10 cellular contexts compared by ENCODE assay signal in the genomic region with DNA sequence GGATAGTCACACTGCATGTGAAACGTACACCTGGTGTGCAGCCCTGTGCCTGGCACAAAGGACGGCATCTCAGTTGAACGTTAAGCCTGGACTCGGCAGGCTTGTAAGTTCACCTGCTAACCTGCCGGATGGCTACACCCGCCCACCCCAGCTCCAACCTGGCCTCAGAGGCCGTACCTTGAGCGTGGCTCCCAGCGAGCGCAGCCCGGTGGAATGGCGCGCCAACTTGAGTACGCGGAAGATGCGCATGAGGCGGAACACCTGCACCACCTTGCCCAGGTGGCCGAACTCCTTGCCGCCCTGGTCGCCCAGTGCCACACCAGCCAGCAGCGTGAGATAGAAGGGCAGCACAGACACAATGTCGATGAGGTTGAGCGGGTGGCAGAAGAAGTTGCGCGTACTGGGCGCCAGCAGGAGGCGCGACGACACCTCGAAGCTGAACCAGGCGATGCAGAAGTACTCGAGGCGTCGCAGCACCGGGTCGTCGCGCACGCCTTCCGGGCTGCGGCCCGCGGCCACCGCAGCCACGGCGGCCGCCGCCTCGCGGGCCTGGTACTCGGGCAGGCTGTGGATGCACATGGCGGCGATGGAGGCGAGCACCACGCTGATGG. TPM values are rescaled to one million over a fixed set of nuclear protein-coding genes. Genes with fewer than 3 reads are reported as not detected.
DNase-seq lines count a peak whose midpoint lies in the region; ATAC-seq, FAIRE-seq and TF ChIP-seq lines count a peak whose summit lies in the region.
"Had no signal": no experiment of that assay in that cellular context is flagged by ENCODE, and none has a peak within 500 bp of the region (broad histone marks: within the 10 kb centered on the region; RNA-seq: fewer than 3 reads in every experiment).

No MANE protein-coding gene starts in this region.

- DNase-seq in GM13977 (ENCODE audit: low spot score) (peak; percentile 77), foreskin keratinocyte (no peak), omental fat pad (ENCODE audit: low spot score) (no peak), RCC 7860 (ENCODE audit: low spot score) (no peak)
- DNase-seq in activated CD8-positive, alpha-beta memory T cell treated with anti-CD3 and anti-CD28 coated beads, Interleukin-2, amount 50 U/mL, for 48 hours, result peak; percentile 71
- peak; percentile 37 to 65 for DNase-seq in stimulated activated CD4-positive, alpha-beta T cell treated with anti-CD3 and anti-CD28 coated beads, Interleukin-2, amount 100 ng/mL, for 24 hours
- DNase-seq: NCI-H82 had no signal

- no peaks in the 10 kb centered on the region for H3K36me3 ChIP-seq in gastroesophageal sphincter

- H3K27ac ChIP-seq in foreskin keratinocyte, result no peak overlapping the region
- no peak overlapping the region for H3K27ac ChIP-seq in gastroesophageal sphincter
- H3K27ac ChIP-seq: epithelial cell of prostate had no signal

- no peak for TF ChIP-seq EP300 in gastroesophageal sphincter (IDR thresholded peaks at IDR 0.05)

- no peak for FAIRE-seq in RCC 7860 (lab: Jason Lieb, UNC)

- no peaks in the 10 kb centered on the region for H3K9me3 ChIP-seq in gastroesophageal sphincter

- in situ Hi-C loops in GM13977 (cut with MboI; ENCODE audit: low pct_unique_long_range_greater_than_20kb, low sequenced_read_pairs, unreplicated experiment), result no loop called here

- peaks cover 12% of the 10 kb centered on the region for H3K27me3 ChIP-seq in foreskin keratinocyte
- peaks cover 74% of the 10 kb centered on the region for H3K27me3 ChIP-seq in gastroesophageal sphincter

- H3K4me1 ChIP-seq in foreskin keratinocyte (no peaks in the 10 kb centered on the region), gastroesophageal sphincter (peaks cover 0 to 24% (median 8%) of the 10 kb centered on the region in 3 donors)

- peak overlapping the region in 1 of 2 donors; percentile 32 for H3K4me3 ChIP-seq in gastroesophageal sphincter

- no peak for ATAC-seq in foreskin keratinocyte
- no peak for ATAC-seq in gastroesophageal sphincter
- no peak for ATAC-seq in HG02642 (IDR thresholded peaks at IDR 0.05; ENCODE audit: poor library complexity, unreplicated experiment)
- no peak for ATAC-seq in omental fat pad (ENCODE audit: low FRiP score)

- WGBS in gastroesophageal sphincter (ENCODE audit: low coverage in 1 of 2), 2 donors, result 63 to 88% methylated on average over 3 to 12 of the region's 55 CpGs

- no peak for TF ChIP-seq POLR2A in gastroesophageal sphincter (IDR thresholded peaks at IDR 0.05)

- TF ChIP-seq CTCF in GM13977 (IDR thresholded peaks at IDR 0.05; ENCODE audit: extremely low read depth, insufficient read depth, missing control alignments) (peak; percentile 75), foreskin keratinocyte (conservative IDR thresholded peaks at IDR 0.05) (peak; percentile 54), gastroesophageal sphincter (IDR thresholded peaks at IDR 0.05) (peak in 1 of 4 experiments; percentile 28), omental fat pad (IDR thresholded peaks at IDR 0.05) (no peak)

RNA-seq across cellular contexts. Expression of a gene that starts 3.3 kb away (rescaled TPM):
- total RNA-seq in foreskin keratinocyte (1.7 and 2.1 TPM in 2 replicates), gastroesophageal sphincter (not detected), omental fat pad (under 1 TPM in 3 of 4 donors, not detected in 1; 0.47 to 0.60 (median 0.56) TPM)
- 1.3 and 1.6 TPM in 2 replicates for polyA plus RNA-seq in foreskin keratinocyte

RNA-seq across cellular contexts. Expression of a gene that starts 17.4 kb away (rescaled TPM):
- total RNA-seq in foreskin keratinocyte (0.51 and 0.53 TPM in 2 replicates), gastroesophageal sphincter (not detected), omental fat pad (not detected)
- polyA plus RNA-seq in foreskin keratinocyte, result 0.57 and 0.86 TPM in 2 replicates

RNA-seq across cellular contexts. Expression of a gene that starts 26.7 kb away (rescaled TPM):
- total RNA-seq in foreskin keratinocyte (0.18 and 0.61 TPM in 2 replicates), gastroesophageal sphincter (not detected), omental fat pad (not detected)
- 0.35 and 0.36 TPM in 2 replicates for polyA plus RNA-seq in foreskin keratinocyte

Comparison
In these comparisons a context has a peak if more than half of its experiments do, and no peak if none do; other contexts are left out.
1. DNase-seq: peak in GM13977 (single experiment), activated CD8-positive, alpha-beta memory T cell treated with anti-CD3 and anti-CD28 coated beads, Interleukin-2, amount 50 U/mL, for 48 hours (single experiment) and stimulated activated CD4-positive, alpha-beta T cell treated with anti-CD3 and anti-CD28 coated beads, Interleukin-2, amount 100 ng/mL, for 24 hours (2 of 2); none in foreskin keratinocyte (0 of 2), omental fat pad (single experiment) and RCC 7860 (single experiment).
2. CTCF ChIP-seq: peak in GM13977 (single experiment) and foreskin keratinocyte (single experiment); none in omental fat pad (0 of 3).